Comparison of ENCODE assay signal across 11 cellular contexts in the genomic region with DNA sequence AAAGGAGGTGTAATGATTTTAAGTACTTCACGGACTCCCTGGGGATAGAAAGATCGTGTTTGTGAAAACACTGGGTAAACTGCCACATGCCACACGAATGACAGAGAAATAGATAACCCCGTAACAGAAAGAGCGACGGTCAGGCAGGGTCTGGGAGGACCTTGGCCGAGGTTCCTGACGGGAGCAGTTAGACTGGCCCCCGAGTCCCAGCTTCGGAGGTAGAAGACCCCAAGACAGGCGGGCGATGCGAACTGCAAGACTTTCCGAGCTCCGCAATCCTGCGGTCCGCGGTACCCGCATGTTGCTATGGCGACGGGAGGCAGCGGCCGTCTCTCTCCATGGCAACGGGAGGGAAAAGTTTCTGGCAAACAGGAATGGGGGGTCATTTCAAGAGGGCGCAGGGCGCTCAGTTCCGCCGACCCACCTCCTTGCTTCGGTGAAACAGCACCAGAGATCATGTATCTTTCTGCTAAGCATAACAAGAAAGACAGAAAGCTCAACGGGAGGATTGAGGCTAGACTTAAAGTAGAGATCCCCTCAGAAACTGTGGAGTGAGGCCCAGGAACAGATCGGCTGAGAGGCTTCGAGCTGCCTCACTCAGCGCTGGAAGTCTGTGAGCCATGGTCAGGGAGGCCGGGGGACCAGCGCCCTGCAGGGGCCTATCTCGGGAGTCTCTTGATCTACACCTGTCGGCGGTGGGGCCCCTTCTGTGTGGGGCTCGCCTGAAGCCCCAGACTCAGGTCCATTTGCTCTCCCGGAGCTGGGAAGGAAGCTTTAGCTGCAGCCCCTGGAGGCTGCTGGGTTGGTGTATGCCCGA. TPM values are rescaled to one million over a fixed set of nuclear protein-coding genes. Genes with fewer than 3 reads are reported as not detected.
DNase-seq lines count a peak whose midpoint lies in the region; ATAC-seq and TF ChIP-seq lines count a peak whose summit lies in the region.
"Had no signal": no experiment of that assay in that cellular context is flagged by ENCODE, and none has a peak within 500 bp of the region (broad histone marks: within the 10 kb centered on the region; RNA-seq: fewer than 3 reads in every experiment).

No MANE protein-coding gene starts in this region.

- peaks cover 2% of the 10 kb centered on the region for H3K4me1 ChIP-seq in right cardiac atrium (ENCODE audit: control insufficient read depth, insufficient read depth, low read length)
- peaks cover 4% of the 10 kb centered on the region for H3K4me1 ChIP-seq in colonic mucosa
- peaks cover 0 to 35% (median 30%) of the 10 kb centered on the region in 4 donors for H3K4me1 ChIP-seq in sigmoid colon
- H3K4me1 ChIP-seq: HAP-1 had no signal

- H3K9me3 ChIP-seq in right cardiac atrium (ENCODE audit: control insufficient read depth, low read length) = no peaks in the 10 kb centered on the region
- no peaks in the 10 kb centered on the region for H3K9me3 ChIP-seq in colonic mucosa
- H3K9me3 ChIP-seq in sigmoid colon = no peaks in the 10 kb centered on the region
- H3K9me3 ChIP-seq: HAP-1, transverse colon had no signal

- H3K9ac ChIP-seq in colonic mucosa (ENCODE audit: low read depth in 2 of 2, low read length in 2 of 2) = no peak overlapping the region

- H3K27ac Mint-ChIP-seq in activated naive CD8-positive, alpha-beta T cell treated with anti-CD3 and anti-CD28 coated beads, Interleukin-2, amount 10 ng/mL, durations not matched to agents 7 days and 5 days = no peak overlapping the region

- H3K36me3 ChIP-seq in colonic mucosa = no peaks in the 10 kb centered on the region
- no peaks in the 10 kb centered on the region for H3K36me3 ChIP-seq in sigmoid colon
- H3K36me3 ChIP-seq: HAP-1, transverse colon had no signal

- peak overlapping the region; percentile 2 for H3K4me3 ChIP-seq in right cardiac atrium (ENCODE audit: low read length)
- no peak overlapping the region for H3K4me3 ChIP-seq in colonic mucosa
- H3K4me3 ChIP-seq in sigmoid colon = peak overlapping the region in 1 of 4 donors; percentile 49

- DNase-seq in right cardiac atrium = peak in 1 of 3 donors; percentile 53
- no peak for DNase-seq in Right ventricle myocardium superior
- DNase-seq in activated naive CD8-positive, alpha-beta T cell treated with anti-CD3 and anti-CD28 coated beads, Interleukin-2, amount 10 ng/mL, durations not matched to agents 7 days and 5 days = peak; percentile 38
- peak; percentile 61 for DNase-seq in iPS-NIHi7 (ENCODE audit: extremely low spot score)
- DNase-seq in germinal center (ENCODE audit: low spot score) = no peak
- DNase-seq in colonic mucosa = no peak
- no peak for DNase-seq in sigmoid colon
- DNase-seq in left ventricle myocardium superior = no peak
- DNase-seq: RPMI8226, transverse colon had no signal

- no peaks in the 10 kb centered on the region for H3K36me3 Mint-ChIP-seq in activated naive CD8-positive, alpha-beta T cell treated with anti-CD3 and anti-CD28 coated beads, Interleukin-2, amount 10 ng/mL, durations not matched to agents 7 days and 5 days

- ATAC-seq in right cardiac atrium (no peak), Right ventricle myocardium superior (ENCODE audit: poor library complexity) (no peak), left ventricle myocardium superior (no peak)
- no peak for ATAC-seq in activated naive CD8-positive, alpha-beta T cell treated with anti-CD3 and anti-CD28 coated beads, Interleukin-2, amount 10 ng/mL, durations not matched to agents 7 days and 5 days (ENCODE audit: low read depth)

- H3K4me3 Mint-ChIP-seq in activated naive CD8-positive, alpha-beta T cell treated with anti-CD3 and anti-CD28 coated beads, Interleukin-2, amount 10 ng/mL, durations not matched to agents 7 days and 5 days = peak overlapping the region; percentile 33

- H3K27me3 ChIP-seq in right cardiac atrium (ENCODE audit: control insufficient read depth, insufficient read depth) (no peaks in the 10 kb centered on the region), colonic mucosa (peaks cover 52% of the 10 kb centered on the region), sigmoid colon (peaks cover 39 to 77% (median 64%) of the 10 kb centered on the region in 3 donors)

- no peak for TF ChIP-seq CTCF in colonic mucosa (IDR thresholded peaks at IDR 0.05)
- TF ChIP-seq CTCF in sigmoid colon (IDR thresholded peaks at IDR 0.05) = no peak

- POLR2A ChIA-PET in activated naive CD8-positive, alpha-beta T cell treated with anti-CD3 and anti-CD28 coated beads, Interleukin-2, amount 10 ng/mL, durations not matched to agents 7 days and 5 days (lab: Charles Lee) = no interaction called here

- H3K27ac ChIP-seq in right cardiac atrium (ENCODE audit: low read length) = no peak overlapping the region
- H3K27ac ChIP-seq in colonic mucosa = no peak overlapping the region
- no peak overlapping the region for H3K27ac ChIP-seq in sigmoid colon
- H3K27ac ChIP-seq: transverse colon had no signal

- 4% methylated on average over 41 of the region's 41 CpGs for WGBS in right cardiac atrium
- 8% methylated on average over 41 of the region's 41 CpGs for WGBS in sigmoid colon, 2 donors

- H3K9me3 Mint-ChIP-seq in activated naive CD8-positive, alpha-beta T cell treated with anti-CD3 and anti-CD28 coated beads, Interleukin-2, amount 10 ng/mL, durations not matched to agents 7 days and 5 days = no peaks in the 10 kb centered on the region

- peaks cover 5% of the 10 kb centered on the region for H3K4me1 Mint-ChIP-seq in activated naive CD8-positive, alpha-beta T cell treated with anti-CD3 and anti-CD28 coated beads, Interleukin-2, amount 10 ng/mL, durations not matched to agents 7 days and 5 days

- TF ChIP-seq POLR2A in sigmoid colon (IDR thresholded peaks at IDR 0.05) = no peak

- intact Hi-C loops in right cardiac atrium (cut with DNase I) = no loop called here
- intact Hi-C loops in Right ventricle myocardium superior (cut with DNase I) = no loop called here
- intact Hi-C loops in colonic mucosa (cut with DNase I) = no loop called here
- intact Hi-C loops in sigmoid colon (cut with DNase I) = loop anchor here (5.0 kb wide), 1 partner anchor 172 kb away; no protein-coding TSS in a partner anchor
- intact Hi-C loops in left ventricle myocardium superior (cut with micrococcal nuclease) = no loop called here

- peaks cover 66% of the 10 kb centered on the region for H3K27me3 Mint-ChIP-seq in activated naive CD8-positive, alpha-beta T cell treated with anti-CD3 and anti-CD28 coated beads, Interleukin-2, amount 10 ng/mL, durations not matched to agents 7 days and 5 days

- TF ChIP-seq EP300 in sigmoid colon (IDR thresholded peaks at IDR 0.05) = no peak

RNA-seq across cellular contexts. Expression of a gene that starts 0.7 kb away (rescaled TPM):
- total RNA-seq in right cardiac atrium (not detected), Right ventricle myocardium superior (not detected), colonic mucosa (under 1 TPM; 0.22 to 0.35 TPM), sigmoid colon (1 to 10 TPM in 1 of 4 donors, under 1 TPM in 2, not detected in 1; 0.36 to 1.9 (median 0.55) TPM), left ventricle myocardium superior (not detected)
- polyA plus RNA-seq in right cardiac atrium (not detected), sigmoid colon (under 1 TPM in 1 of 3 donors, not detected in 2; 0.32 TPM)
- not detected for total RNA-seq in activated naive CD8-positive, alpha-beta T cell treated with anti-CD3 and anti-CD28 coated beads, Interleukin-2, amount 10 ng/mL, durations not matched to agents 7 days and 5 days

Comparison
In these comparisons a context has a peak if more than half of its experiments do, and no peak if none do; other contexts are left out.
1. DNase-seq: peak in activated naive CD8-positive, alpha-beta T cell treated with anti-CD3 and anti-CD28 coated beads, Interleukin-2, amount 10 ng/mL, durations not matched to agents 7 days and 5 days (single experiment) and iPS-NIHi7 (single experiment); none in Right ventricle myocardium superior (single experiment), germinal center (single experiment), colonic mucosa (single experiment), sigmoid colon (single experiment) and left ventricle myocardium superior (single experiment).